In the genomic region with DNA sequence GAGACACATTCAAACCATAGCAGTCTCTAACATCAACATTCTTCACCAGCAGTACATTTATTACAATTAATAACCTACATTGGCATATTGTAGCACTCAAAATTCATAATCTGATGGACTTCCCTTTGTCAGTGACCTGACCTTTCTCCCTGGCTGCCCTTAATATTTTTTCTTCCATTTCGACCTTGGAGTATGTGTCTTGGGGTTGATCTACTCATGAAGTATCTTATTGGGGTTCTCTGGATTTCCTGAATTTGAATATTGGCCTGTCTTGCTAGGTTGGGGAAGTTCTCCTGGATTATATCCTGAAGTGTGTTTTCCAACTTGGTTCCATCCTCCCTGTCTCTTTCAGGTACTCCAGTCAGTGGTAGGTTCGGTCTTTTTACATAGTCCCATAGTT, we compare ENCODE assay signal across 7 cellular contexts.
A peak's percentile ranks its signal among the peaks of the same experiment; 100 is the strongest.
DNase-seq lines count a peak whose midpoint lies in the region; ATAC-seq and TF ChIP-seq lines count a peak whose summit lies in the region.
"Not testable (repeated sequence)": the region's sequence is repeated elsewhere in the genome, so short reads cannot be mapped to it uniquely, and the experiment has no call there.

No MANE protein-coding gene starts in this region.

- peak overlapping the region; percentile 89 for H3K4me3 Mint-ChIP-seq in T-helper 2 cell treated with Interferon-gamma antibody and Interleukin-4, amounts not matched to agents 5 μg/mL and 100 μg/mL, for 36 hours
- peak overlapping the region; percentile 87 for H3K4me3 Mint-ChIP-seq in activated T-cell treated with anti-CD3 and anti-CD28 coated beads, Interleukin-2, amount 50 U/mL, for 24 hours
- peak overlapping the region; percentile 98 for H3K4me3 Mint-ChIP-seq in activated naive CD8-positive, alpha-beta T cell
- H3K4me3 Mint-ChIP-seq in memory B cell, result peak overlapping the region; percentile 86
- H3K4me3 Mint-ChIP-seq in stimulated activated naive B cell treated with anti-CD40 and anti-IgM and Interleukin-4, amounts not matched to agents 10 μg/mL and 1 μg/mL and 100 μg/mL, for 72 hours, result peak overlapping the region; percentile 83 to 88

- H3K27me3 ChIP-seq in GM06990 (replicated peaks; ENCODE audit: control insufficient read depth, insufficient read depth, low read length), result not testable (repeated sequence)

- H3K27me3 Mint-ChIP-seq in T-helper 2 cell treated with Interferon-gamma antibody and Interleukin-4, amounts not matched to agents 5 μg/mL and 100 μg/mL, for 36 hours (ENCODE audit: low read depth); activated T-cell treated with anti-CD3 and anti-CD28 coated beads, Interleukin-2, amount 50 U/mL, for 24 hours; activated naive CD8-positive, alpha-beta T cell; memory B cell; stimulated activated naive B cell treated with anti-CD40 and anti-IgM and Interleukin-4, amounts not matched to agents 10 μg/mL and 1 μg/mL and 100 μg/mL, for 72 hours: not testable (repeated sequence)

- peaks cover 74% of the 10 kb centered on the region for H3K36me3 Mint-ChIP-seq in T-helper 2 cell treated with Interferon-gamma antibody and Interleukin-4, amounts not matched to agents 5 μg/mL and 100 μg/mL, for 36 hours (ENCODE audit: low read depth)
- H3K36me3 Mint-ChIP-seq in activated T-cell treated with anti-CD3 and anti-CD28 coated beads, Interleukin-2, amount 50 U/mL, for 24 hours (ENCODE audit: low read depth), result peaks cover 94% of the 10 kb centered on the region
- H3K36me3 Mint-ChIP-seq in activated naive CD8-positive, alpha-beta T cell, result peaks cover 58% of the 10 kb centered on the region
- H3K36me3 Mint-ChIP-seq in memory B cell, result peaks cover 29% of the 10 kb centered on the region
- H3K36me3 Mint-ChIP-seq in stimulated activated naive B cell treated with anti-CD40 and anti-IgM and Interleukin-4, amounts not matched to agents 10 μg/mL and 1 μg/mL and 100 μg/mL, for 72 hours, result peaks cover 72 to 74% of the 10 kb centered on the region in 2 donors

- not testable (repeated sequence) for ATAC-seq in memory B cell (ENCODE audit: low read depth); stimulated activated naive B cell treated with anti-CD40 and anti-IgM and Interleukin-4, amounts not matched to agents 10 μg/mL and 1 μg/mL and 100 μg/mL, for 72 hours (replicated peaks)

- H3K9me3 Mint-ChIP-seq in T-helper 2 cell treated with Interferon-gamma antibody and Interleukin-4, amounts not matched to agents 5 μg/mL and 100 μg/mL, for 36 hours; activated T-cell treated with anti-CD3 and anti-CD28 coated beads, Interleukin-2, amount 50 U/mL, for 24 hours; activated naive CD8-positive, alpha-beta T cell (ENCODE audit: low read depth); memory B cell; stimulated activated naive B cell treated with anti-CD40 and anti-IgM and Interleukin-4, amounts not matched to agents 10 μg/mL and 1 μg/mL and 100 μg/mL, for 72 hours: not testable (repeated sequence)

- DNase-seq in GM06990 (ENCODE audit: extremely low read depth, insufficient read length); T-helper 2 cell treated with Interferon-gamma antibody and Interleukin-4, amounts not matched to agents 5 μg/mL and 100 μg/mL, for 36 hours (ENCODE audit: low spot score); activated T-cell treated with anti-CD3 and anti-CD28 coated beads, Interleukin-2, amount 50 U/mL, for 24 hours; memory B cell (ENCODE audit: low spot score in 2 of 2); stimulated activated naive B cell treated with anti-CD40 and anti-IgM and Interleukin-4, amounts not matched to agents 10 μg/mL and 1 μg/mL and 100 μg/mL, for 72 hours: not testable (repeated sequence)

- TF ChIP-seq CTCF in GM06990 (IDR thresholded peaks at IDR 0.05; ENCODE audit: insufficient read depth, low read length, poor library complexity, severe bottlenecking), result not testable (repeated sequence)

- peaks cover 54% of the 10 kb centered on the region for H3K4me1 Mint-ChIP-seq in T-helper 2 cell treated with Interferon-gamma antibody and Interleukin-4, amounts not matched to agents 5 μg/mL and 100 μg/mL, for 36 hours (ENCODE audit: low read depth)
- peaks cover 61% of the 10 kb centered on the region for H3K4me1 Mint-ChIP-seq in activated T-cell treated with anti-CD3 and anti-CD28 coated beads, Interleukin-2, amount 50 U/mL, for 24 hours (ENCODE audit: low read depth)
- peaks cover 40% of the 10 kb centered on the region for H3K4me1 Mint-ChIP-seq in activated naive CD8-positive, alpha-beta T cell (ENCODE audit: low read depth)
- H3K4me1 Mint-ChIP-seq in memory B cell, result peaks cover 70% of the 10 kb centered on the region
- peaks cover 52 to 79% of the 10 kb centered on the region in 2 donors for H3K4me1 Mint-ChIP-seq in stimulated activated naive B cell treated with anti-CD40 and anti-IgM and Interleukin-4, amounts not matched to agents 10 μg/mL and 1 μg/mL and 100 μg/mL, for 72 hours

- peaks cover 13% of the 10 kb centered on the region for H3K9me3 ChIP-seq in KOPT-K1 (ENCODE audit: insufficient read depth, low read length, poor library complexity, severe bottlenecking)

- H3K27ac Mint-ChIP-seq in T-helper 2 cell treated with Interferon-gamma antibody and Interleukin-4, amounts not matched to agents 5 μg/mL and 100 μg/mL, for 36 hours, result peak overlapping the region; percentile 97
- H3K27ac Mint-ChIP-seq in activated T-cell treated with anti-CD3 and anti-CD28 coated beads, Interleukin-2, amount 50 U/mL, for 24 hours, result peak overlapping the region; percentile 97
- peak overlapping the region; percentile 99 for H3K27ac Mint-ChIP-seq in activated naive CD8-positive, alpha-beta T cell
- H3K27ac Mint-ChIP-seq in memory B cell, result peak overlapping the region; percentile 91
- peak overlapping the region; percentile 98 for H3K27ac Mint-ChIP-seq in stimulated activated naive B cell treated with anti-CD40 and anti-IgM and Interleukin-4, amounts not matched to agents 10 μg/mL and 1 μg/mL and 100 μg/mL, for 72 hours

- H3K36me3 ChIP-seq in GM06990 (ENCODE audit: control insufficient read depth, insufficient read depth, low read length); KOPT-K1 (ENCODE audit: insufficient read depth, low read length): not testable (repeated sequence)

- peak overlapping the region; percentile 63 for H3K4me3 ChIP-seq in GM06990 (replicated peaks; ENCODE audit: low read depth, low read length)

- H3K27ac ChIP-seq in KOPT-K1 (ENCODE audit: low read depth, low read length, poor library complexity, severe bottlenecking), result peak overlapping the region; percentile 77
